24 cellular contexts compared by ENCODE assay signal in genomic region chr2:95281786-95282185, GRCh38. TPM values are rescaled to one million over a fixed set of nuclear protein-coding genes. Genes with fewer than 3 reads are reported as not detected.
"Had no signal": no experiment of that assay in that cellular context is flagged by ENCODE, and none has a peak within 500 bp of the region (broad histone marks: within the 10 kb centered on the region; RNA-seq: fewer than 3 reads in every experiment).

No MANE protein-coding gene starts in this region.

- ATAC-seq: esophagus mucosa, gastrocnemius medialis, heart right ventricle, left lung, left ventricle myocardium superior, lower lobe of right lung had no signal

- DNase-seq: dermis blood vessel endothelial cell; dorsolateral prefrontal cortex; effector CD4-positive, alpha-beta T cell; effector memory CD4-positive, alpha-beta T cell; esophagus squamous epithelium; foreskin fibroblast; foreskin melanocyte; gastrocnemius medialis; glutamatergic neuron; head of caudate nucleus; heart right ventricle; hippocampal formation; kidney glomerular epithelial cell; lower lobe of right lung; mesenchymal stem cell had no signal

- H3K27me3 ChIP-seq: dorsolateral prefrontal cortex, esophagus squamous epithelium, gastrocnemius medialis, heart right ventricle, left lung had no signal

- H3K4me1 ChIP-seq: gastrocnemius medialis, heart right ventricle, left lung, lower lobe of right lung had no signal

- H3K4me3 ChIP-seq: coronary artery, dorsolateral prefrontal cortex, esophagus squamous epithelium, gastrocnemius medialis, heart right ventricle, left lung, lower lobe of right lung had no signal

- H3K9me3 ChIP-seq: esophagus squamous epithelium, gastrocnemius medialis, heart right ventricle, left lung, lower lobe of right lung had no signal

- H3K36me3 ChIP-seq: gastrocnemius medialis, heart right ventricle, left lung, lower lobe of right lung had no signal

- FAIRE-seq: colon, endothelial cell of umbilical vein, islet of Langerhans, keratinocyte had no signal

- H3K27ac ChIP-seq: coronary artery, dorsolateral prefrontal cortex, gastrocnemius medialis, heart right ventricle, left lung, lower lobe of right lung had no signal

RNA-seq across cellular contexts. Expression of gene KCNIP3, which starts 15.4 kb away (rescaled TPM):
- total RNA-seq: lung microvascular endothelial cell had no signal
